1 cellular context compared by ENCODE assay signal in the genomic region with DNA sequence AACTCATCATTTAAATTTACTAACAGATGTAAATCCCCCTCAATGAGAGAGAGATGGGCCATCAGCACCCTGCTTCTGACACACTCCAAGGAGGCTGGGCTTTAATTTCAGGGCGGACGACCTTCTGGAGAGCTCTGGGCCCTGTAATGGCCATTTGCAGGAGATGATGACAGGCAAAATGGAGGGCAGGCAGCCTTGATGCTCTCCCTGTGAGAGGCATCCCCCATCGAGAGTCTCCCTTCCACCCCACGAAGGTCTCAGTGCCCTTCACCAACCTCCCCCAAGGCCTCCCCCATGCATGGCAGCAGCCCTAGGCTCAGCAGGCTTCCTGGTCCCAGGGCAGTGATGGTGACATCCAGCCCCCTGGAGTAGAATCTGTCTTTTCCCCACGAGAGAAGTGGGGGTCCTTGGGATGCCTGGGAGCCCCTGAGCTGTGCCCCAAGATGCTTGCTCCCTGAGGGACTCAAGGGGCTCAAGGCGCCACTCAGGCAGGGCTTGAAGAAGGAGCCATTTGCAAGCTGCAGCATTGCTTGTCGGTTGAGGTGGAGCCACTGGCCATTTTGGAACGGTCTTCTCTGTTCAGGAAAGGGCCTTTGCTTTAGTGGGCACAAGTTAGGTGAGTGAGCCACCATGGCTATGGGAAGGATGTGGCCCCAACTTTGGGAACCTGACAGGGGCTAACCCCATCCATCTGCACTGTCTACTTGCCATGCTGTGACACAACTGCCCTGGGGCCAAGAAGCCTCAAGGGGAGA.
TF ChIP-seq lines count a peak whose summit lies in the region.

No MANE protein-coding gene starts in this region.

TF ChIP-seq in H1, 55 proteins besides CTCF, POLR2A, EP300 and RAD21:
- no peak for TF ChIP-seq TBP (IDR thresholded peaks at IDR 0.05; ENCODE audit: low read depth, low read length)
- TF ChIP-seq EZH2 (IDR thresholded peaks at IDR 0.05; ENCODE audit: low read depth, low read length, severe bottlenecking) = no peak
- TF ChIP-seq SUZ12 (IDR thresholded peaks at IDR 0.05; ENCODE audit: low read length) = no peak
- no peak for TF ChIP-seq SP1 (IDR thresholded peaks at IDR 0.05; ENCODE audit: low read depth, low read length)
- no peak for TF ChIP-seq NANOG (IDR thresholded peaks at IDR 0.05; ENCODE audit: insufficient read depth, low read depth, low read length, poor library complexity, severe bottlenecking)
- no peak for TF ChIP-seq CHD2 (IDR thresholded peaks at IDR 0.05; ENCODE audit: low read length)
- TF ChIP-seq BRCA1 (IDR thresholded peaks at IDR 0.05; ENCODE audit: low read depth, low read length) = no peak
- no peak for TF ChIP-seq CTBP2 (IDR thresholded peaks at IDR 0.05; ENCODE audit: borderline replicate concordance, insufficient read depth, insufficient read length, low read length)
- no peak for TF ChIP-seq JUND (IDR thresholded peaks at IDR 0.05; ENCODE audit: low read length)
- no peak for TF ChIP-seq ASH2L (IDR thresholded peaks at IDR 0.05; ENCODE audit: low read length)
- TF ChIP-seq JUN (IDR thresholded peaks at IDR 0.05; ENCODE audit: low read depth, low read length) = no peak
- TF ChIP-seq RBBP5 (IDR thresholded peaks at IDR 0.05; ENCODE audit: borderline replicate concordance, low read depth, low read length) = no peak
- no peak for TF ChIP-seq POU5F1 (IDR thresholded peaks at IDR 0.05; ENCODE audit: low read depth, low read length)
- TF ChIP-seq SP2 (IDR thresholded peaks at IDR 0.05; ENCODE audit: low read length) = no peak
- no peak for TF ChIP-seq SRF (IDR thresholded peaks at IDR 0.05; ENCODE audit: low read depth, low read length)
- TF ChIP-seq ZNF274 (IDR thresholded peaks at IDR 0.05; ENCODE audit: borderline replicate concordance, extremely low read depth, low read length) = no peak
- no peak for TF ChIP-seq BCL11A (IDR thresholded peaks at IDR 0.05; ENCODE audit: low read depth in 2 of 2, low read length in 2 of 2)
TF ChIP-seq in H1: peak in this region for 0.
